14 cellular contexts compared by ENCODE assay signal in the genomic region with DNA sequence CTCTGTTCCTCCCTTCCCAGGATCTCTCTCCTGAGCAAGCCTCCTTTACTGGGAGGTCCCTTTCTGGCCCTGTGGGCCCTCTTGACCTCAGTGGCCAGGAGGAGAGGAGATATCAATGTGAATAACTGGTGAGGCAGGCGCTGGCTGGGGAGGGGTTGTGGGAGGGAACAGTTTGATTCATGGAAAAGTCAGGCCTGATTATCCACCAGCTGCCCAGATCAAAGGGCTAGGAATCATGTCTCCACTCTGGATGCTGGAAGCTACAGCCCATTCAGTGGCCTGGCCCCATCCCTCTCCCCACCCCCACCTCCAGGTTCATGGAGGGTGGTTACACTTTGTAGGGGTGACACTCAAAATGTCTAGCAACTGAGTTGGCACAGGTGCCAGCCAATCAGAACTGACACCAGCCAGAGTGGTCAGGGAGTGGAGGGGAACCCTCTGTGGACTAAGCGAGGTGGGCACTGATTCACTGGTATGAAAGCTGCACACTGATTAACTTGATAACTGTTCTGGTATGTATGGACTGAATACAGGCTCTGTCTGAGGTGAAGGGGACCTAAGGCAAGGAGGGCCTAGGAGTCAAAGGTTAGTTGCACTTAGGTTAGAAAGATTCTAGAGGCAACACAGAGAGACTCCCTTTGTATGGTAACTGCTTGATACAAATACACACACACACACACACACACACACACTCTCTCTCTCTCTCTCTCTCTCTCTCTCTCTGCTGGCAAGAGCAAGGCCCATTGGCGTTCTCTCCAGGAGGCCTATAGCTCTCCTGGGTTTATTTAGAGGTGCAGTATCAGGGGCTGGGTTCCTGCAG.
"Had no signal": no experiment of that assay in that cellular context is flagged by ENCODE, and none has a peak within 500 bp of the region (broad histone marks: within the 10 kb centered on the region; RNA-seq: fewer than 3 reads in every experiment).

No MANE protein-coding gene starts in this region.

- H3K9me3 ChIP-seq: esophagus squamous epithelium, left ventricle myocardium inferior, right atrium auricular region, tibial artery had no signal

- ATAC-seq: activated T-cell treated with anti-CD3 and anti-CD28 coated beads, Interleukin-2, amount 50 U/mL, for 4 hours; stimulated activated effector memory CD8-positive, alpha-beta T cell treated with anti-CD3 and anti-CD28 coated beads, Interleukin-12 subunit alpha, Interleukin-12 subunit beta, amount 100 ng/mL, for 72 hours had no signal

- H3K4me3 ChIP-seq: esophagus squamous epithelium, left ventricle myocardium inferior, neural progenitor cell, right atrium auricular region, tibial artery had no signal

- H3K27me3 ChIP-seq: right atrium auricular region had no signal

- H3K9ac ChIP-seq: neural progenitor cell had no signal

- H3K36me3 ChIP-seq: esophagus squamous epithelium, left ventricle myocardium inferior, neural progenitor cell, right atrium auricular region, tibial artery had no signal

- H3K27ac ChIP-seq: esophagus squamous epithelium, left ventricle myocardium inferior, neural progenitor cell, right atrium auricular region, tibial artery had no signal

- H3K4me2 ChIP-seq: neural progenitor cell had no signal

- DNase-seq: activated CD4-positive, alpha-beta T cell treated with anti-CD3 and anti-CD28 coated beads for 1 hour; activated CD4-positive, alpha-beta T cell treated with anti-CD3 and anti-CD28 coated beads, Interleukin-2, amount 50 U/mL, for 48 hours; activated gamma-delta T cell treated with Interleukin-2 at 50 U/mL for 16 hours; activated naive CD8-positive, alpha-beta T cell treated with anti-CD3 and anti-CD28 coated beads, Interleukin-2, amount 10 ng/mL, durations not matched to agents 7 days and 5 days; activated T-cell treated with anti-CD3 and anti-CD28 coated beads, Interleukin-2, amount 50 U/mL, for 4 hours; aorta; esophagus squamous epithelium; foreskin fibroblast; head of caudate nucleus; left ventricle myocardium inferior; tibial artery had no signal

- H2AFZ ChIP-seq: neural progenitor cell had no signal
